9 cellular contexts compared by ENCODE assay signal in the genomic region with DNA sequence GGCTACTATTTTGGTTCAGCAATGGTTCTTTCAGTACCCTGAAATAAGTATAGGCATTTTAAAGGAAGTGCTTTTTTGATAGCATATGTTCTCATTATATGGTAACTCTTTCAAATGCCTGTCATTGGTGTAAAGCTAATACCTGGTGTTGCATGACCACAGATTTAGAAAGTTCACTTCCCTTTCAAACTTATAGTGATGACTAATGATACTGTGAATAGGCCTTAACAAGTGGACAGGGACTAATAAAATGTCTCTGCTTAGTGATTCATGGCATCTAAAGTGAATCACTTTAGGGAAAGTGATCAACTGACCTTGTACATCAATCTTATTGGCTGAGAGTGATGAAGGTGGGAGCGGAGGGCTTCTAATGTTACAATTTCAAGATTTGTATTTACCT. TPM values are rescaled to one million over a fixed set of nuclear protein-coding genes. Genes with fewer than 3 reads are reported as not detected.
DNase-seq lines count a peak whose midpoint lies in the region; ATAC-seq, FAIRE-seq and TF ChIP-seq lines count a peak whose summit lies in the region.
"Had no signal": no experiment of that assay in that cellular context is flagged by ENCODE, and none has a peak within 500 bp of the region (broad histone marks: within the 10 kb centered on the region; RNA-seq: fewer than 3 reads in every experiment).

No MANE protein-coding gene starts in this region.

- H4K20me1 ChIP-seq in HepG2 (ENCODE audit: insufficient read depth, low read length): no peaks in the 10 kb centered on the region

- no peak overlapping the region for H3K9ac ChIP-seq in HepG2 (ENCODE audit: insufficient read depth, low read depth, low read length)

- no peaks in the 10 kb centered on the region for H3K27me3 ChIP-seq in HepG2 (ENCODE audit: control insufficient read depth in 1 of 2, insufficient read depth in 2 of 2, low read length in 2 of 2)

- no peak overlapping the region for H3K27ac ChIP-seq in HepG2 (ENCODE audit: extremely low read length, insufficient read depth, low read length)

- H3K4me1 ChIP-seq in HepG2 (ENCODE audit: insufficient read depth, low read length): no peaks in the 10 kb centered on the region

- no TSS peak for BruUV-seq in HepG2 (replicated peaks; lab: Mats Ljungman, UMichigan)

- no peak for FAIRE-seq in HepG2 (lab: Jason Lieb, UNC)

- peaks cover 11 to 49% of the 10 kb centered on the region in 2 experiments for H3K36me3 ChIP-seq in HepG2 (replicated peaks in 1 of 2; ENCODE audit: control insufficient read depth in 1 of 2, insufficient read depth in 2 of 2, low read length in 2 of 2)

- CTCF ChIA-PET in HepG2 (lab: Yijun Ruan, JAX; ENCODE audit: low intra/inter-chr PET ratio, low total read pairs): no interaction called here

- H3K4me3 ChIP-seq in HepG2 (replicated peaks in 1 of 3; ENCODE audit: insufficient read depth in 1 of 3, low read depth in 2 of 3, low read length in 3 of 3): no peak overlapping the region

- TF ChIP-seq EP300 in HepG2 (IDR thresholded peaks at IDR 0.05; ENCODE audit: low read depth in 2 of 2, low read length in 2 of 2) (no peak), HepG2 (CRISPR knock-in tag; IDR thresholded peaks at IDR 0.05; ENCODE audit: borderline replicate concordance) (no peak)

- intact Hi-C loops in HepG2 (cut with micrococcal nuclease; ENCODE audit: unreplicated experiment): no loop called here

- TF ChIP-seq POLR2A in GM18505 (IDR thresholded peaks at IDR 0.05; ENCODE audit: borderline replicate concordance, extremely low read depth, insufficient read depth, insufficient read length) (no peak), HepG2 (IDR thresholded peaks at IDR 0.05; ENCODE audit: insufficient read depth in 1 of 2, low read depth in 2 of 2, low read length in 2 of 2) (no peak)

- peak; percentile 97 for ATAC-seq in GM18505 (IDR thresholded peaks at IDR 0.05; ENCODE audit: unreplicated experiment)
- ATAC-seq in GM21723 (IDR thresholded peaks at IDR 0.05; ENCODE audit: unreplicated experiment): peak; percentile 96
- peak; percentile 96 for ATAC-seq in HG03442 (IDR thresholded peaks at IDR 0.05; ENCODE audit: unreplicated experiment)
- no peak for ATAC-seq in HepG2

- no peak overlapping the region for H3K4me2 ChIP-seq in HepG2 (ENCODE audit: low read depth, low read length)

- no peak overlapping the region for H2AFZ ChIP-seq in HepG2 (ENCODE audit: low read length)

- no peak for TF ChIP-seq RAD21 in HepG2 (CRISPR knock-in tag; IDR thresholded peaks at IDR 0.05)

- no peaks in the 10 kb centered on the region for H3K9me3 ChIP-seq in HepG2 (ENCODE audit: low read length)

- in situ Hi-C loops in HepG2 (cut with HindIII; ENCODE audit: extremely low pct_ligation_motif_present, low pct_unique_long_range_greater_than_20kb): no loop called here

- WGBS in HepG2 (ENCODE audit: low lambda C conversion rate): 100% methylated on average over 1 of the region's 1 CpG

- DNase-seq in glomerular visceral epithelial cell (ENCODE audit: extremely low spot score) (peak; percentile 54), dedifferentiated amniotic fluid mesenchymal stem cell (ENCODE audit: extremely low spot score) (no peak), SHP77 treated with DMSO at 0.1 percent for 48 hours (lab: John Stamatoyannopoulos, UW) (no peak), HepG2 (ENCODE audit: low spot score) (no peak)
- no peak for DNase-seq in activated T-cell treated with anti-CD3 and anti-CD28 coated beads, Interleukin-2, amount 50 U/mL, for 48 hours
- DNase-seq: NCI-H1048 had no signal

- POLR2A ChIA-PET in HepG2 (lab: Yijun Ruan, JAX): no interaction called here

- TF ChIP-seq CTCF in HepG2 (CRISPR knock-in tag; IDR thresholded peaks at IDR 0.05): no peak

- no peaks in the 10 kb centered on the region for H3K79me2 ChIP-seq in HepG2 (ENCODE audit: insufficient read depth, low read length)

TF ChIP-seq in HepG2, 621 proteins besides CTCF, POLR2A, EP300 and RAD21 (continues in another document):
- TF ChIP-seq ZNF773 (CRISPR knock-in tag; IDR thresholded peaks at IDR 0.05; ENCODE audit: borderline replicate concordance) (no peak), ESRRA (CRISPR knock-in tag; IDR thresholded peaks at IDR 0.05; ENCODE audit: low read depth) (no peak), SAFB2 (CRISPR knock-in tag; IDR thresholded peaks at IDR 0.05; ENCODE audit: borderline replicate concordance, low read depth) (no peak), ATM (IDR thresholded peaks at IDR 0.05; ENCODE audit: borderline replicate concordance) (no peak)

RNA-seq across cellular contexts. Expression of a gene that starts 21.6 kb away (rescaled TPM):
- total RNA-seq in HepG2 (2016; rRNA removed; fragmentation: Illumina TruSeq; extraction: Trizol): 84.8 and 118 TPM in 2 replicates
- total RNA-seq in HepG2 (2016; cell fraction: cytosol; rRNA removed; fragmentation: Illumina TruSeq; extraction: Trizol; ENCODE audit: low read depth): 94.5 and 107 TPM in 2 replicates
- total RNA-seq in HepG2 (2016; cell fraction: insoluble cytoplasmic fraction; rRNA removed; fragmentation: Illumina TruSeq; extraction: Trizol): 88.4 and 129 TPM in 2 replicates
- total RNA-seq in HepG2 (2016; cell fraction: membrane; rRNA removed; fragmentation: Illumina TruSeq; extraction: Trizol): 62.4 and 69.9 TPM in 2 replicates
- 30.1 and 35.4 TPM in 2 replicates for total RNA-seq in HepG2 (2016; cell fraction: nucleus; rRNA removed; fragmentation: Illumina TruSeq; extraction: Trizol)
- 55.1 and 66.8 TPM in 2 replicates for polyA plus RNA-seq in HepG2 (2011; rRNA removed)
- 42.2 and 44.6 TPM in 2 replicates for polyA plus RNA-seq in HepG2 (2011; cell fraction: cytosol; rRNA removed)
- polyA plus RNA-seq in HepG2 (2011; cell fraction: nucleus; rRNA removed): 14.4 and 17.3 TPM in 2 replicates
- polyA plus RNA-seq in HepG2 (2012): 49.1 and 59.7 TPM in 2 replicates
- polyA plus RNA-seq in HepG2 (2016; cell fraction: cytosol; fragmentation: Illumina TruSeq; extraction: Trizol; ENCODE audit: low read depth): 51.7 and 52.5 TPM in 2 replicates
- 147 and 158 TPM in 2 replicates for polyA plus RNA-seq in HepG2 (2016; cell fraction: insoluble cytoplasmic fraction; fragmentation: Illumina TruSeq; extraction: Trizol; ENCODE audit: low read depth)
- 56.4 and 56.5 TPM in 2 replicates for polyA plus RNA-seq in HepG2 (2016; cell fraction: membrane; fragmentation: Illumina TruSeq; extraction: Trizol; ENCODE audit: low read depth)
- 65.2 and 70.9 TPM in 2 replicates for polyA plus RNA-seq in HepG2 (2016; cell fraction: nucleus; fragmentation: Illumina TruSeq; extraction: Trizol; ENCODE audit: insufficient read depth, low read depth)
- 23.2 and 54.0 TPM in 2 replicates for polyA minus RNA-seq in HepG2 (2011; rRNA and poly(A)+ RNA removed; ENCODE audit: low replicate concordance)
- 17.3 and 18.8 TPM in 2 replicates for polyA minus RNA-seq in HepG2 (2011; cell fraction: cytosol; rRNA and poly(A)+ RNA removed)
- 10.6 and 12.8 TPM in 2 replicates for polyA minus RNA-seq in HepG2 (2011; cell fraction: nucleus; rRNA and poly(A)+ RNA removed)

RNA-seq across cellular contexts. Expression of a gene that starts 24.5 kb away (rescaled TPM):
- total RNA-seq in HepG2 (2016; rRNA removed; fragmentation: Illumina TruSeq; extraction: Trizol): 28.6 and 52.8 TPM in 2 replicates
- total RNA-seq in HepG2 (2016; cell fraction: cytosol; rRNA removed; fragmentation: Illumina TruSeq; extraction: Trizol; ENCODE audit: low read depth): 3.6 and 4.4 TPM in 2 replicates
- 28.8 and 51.6 TPM in 2 replicates for total RNA-seq in HepG2 (2016; cell fraction: insoluble cytoplasmic fraction; rRNA removed; fragmentation: Illumina TruSeq; extraction: Trizol)
- 7.6 and 8.6 TPM in 2 replicates for total RNA-seq in HepG2 (2016; cell fraction: membrane; rRNA removed; fragmentation: Illumina TruSeq; extraction: Trizol)
- total RNA-seq in HepG2 (2016; cell fraction: nucleus; rRNA removed; fragmentation: Illumina TruSeq; extraction: Trizol): 22.1 and 23.2 TPM in 2 replicates
- 6.6 and 7.1 TPM in 2 replicates for polyA plus RNA-seq in HepG2 (2011; rRNA removed)
- 6.9 and 7.6 TPM in 2 replicates for polyA plus RNA-seq in HepG2 (2011; cell fraction: cytosol; rRNA removed)
- 6.5 and 7.0 TPM in 2 replicates for polyA plus RNA-seq in HepG2 (2011; cell fraction: nucleus; rRNA removed)
- polyA plus RNA-seq in HepG2 (2012): 9.7 and 11.8 TPM in 2 replicates
- 0.63 and 0.69 TPM in 2 replicates for polyA plus RNA-seq in HepG2 (2016; cell fraction: cytosol; fragmentation: Illumina TruSeq; extraction: Trizol; ENCODE audit: low read depth)
- 32.7 and 33.3 TPM in 2 replicates for polyA plus RNA-seq in HepG2 (2016; cell fraction: insoluble cytoplasmic fraction; fragmentation: Illumina TruSeq; extraction: Trizol; ENCODE audit: low read depth)
- 1.9 and 2.4 TPM in 2 replicates for polyA plus RNA-seq in HepG2 (2016; cell fraction: membrane; fragmentation: Illumina TruSeq; extraction: Trizol; ENCODE audit: low read depth)
- 15.6 and 17.0 TPM in 2 replicates for polyA plus RNA-seq in HepG2 (2016; cell fraction: nucleus; fragmentation: Illumina TruSeq; extraction: Trizol; ENCODE audit: insufficient read depth, low read depth)
- polyA minus RNA-seq in HepG2 (2011; rRNA and poly(A)+ RNA removed; ENCODE audit: low replicate concordance): 21.9 and 30.0 TPM in 2 replicates
- 14.3 and 15.1 TPM in 2 replicates for polyA minus RNA-seq in HepG2 (2011; cell fraction: cytosol; rRNA and poly(A)+ RNA removed)
- 12.9 and 17.3 TPM in 2 replicates for polyA minus RNA-seq in HepG2 (2011; cell fraction: nucleus; rRNA and poly(A)+ RNA removed)

RNA-seq across cellular contexts. Expression of a gene that starts 51.1 kb away (rescaled TPM):
- total RNA-seq in HepG2 (2016; rRNA removed; fragmentation: Illumina TruSeq; extraction: Trizol): 0.04 and 0.11 TPM in 2 replicates
- not detected in 2 replicates for total RNA-seq in HepG2 (2016; cell fraction: cytosol; rRNA removed; fragmentation: Illumina TruSeq; extraction: Trizol; ENCODE audit: low read depth)
- total RNA-seq in HepG2 (2016; cell fraction: insoluble cytoplasmic fraction; rRNA removed; fragmentation: Illumina TruSeq; extraction: Trizol): 0.12 TPM in 1 of 2 replicates, not detected in the other
- total RNA-seq in HepG2 (2016; cell fraction: membrane; rRNA removed; fragmentation: Illumina TruSeq; extraction: Trizol): not detected in 2 replicates
- 0.12 TPM in 1 of 2 replicates, not detected in the other for total RNA-seq in HepG2 (2016; cell fraction: nucleus; rRNA removed; fragmentation: Illumina TruSeq; extraction: Trizol)
- polyA plus RNA-seq in HepG2 (2011; rRNA removed): not detected in 2 replicates
- polyA plus RNA-seq in HepG2 (2011; cell fraction: cytosol; rRNA removed): 0.01 TPM in 1 of 2 replicates, not detected in the other
- 0.02 TPM in 1 of 2 replicates, not detected in the other for polyA plus RNA-seq in HepG2 (2011; cell fraction: nucleus; rRNA removed)
- 0.04 and 0.05 TPM in 2 replicates for polyA plus RNA-seq in HepG2 (2012)
- not detected in 2 replicates for polyA plus RNA-seq in HepG2 (2016; cell fraction: cytosol; fragmentation: Illumina TruSeq; extraction: Trizol; ENCODE audit: low read depth)
- not detected in 2 replicates for polyA plus RNA-seq in HepG2 (2016; cell fraction: insoluble cytoplasmic fraction; fragmentation: Illumina TruSeq; extraction: Trizol; ENCODE audit: low read depth)
- not detected in 2 replicates for polyA plus RNA-seq in HepG2 (2016; cell fraction: membrane; fragmentation: Illumina TruSeq; extraction: Trizol; ENCODE audit: low read depth)
- not detected in 2 replicates for polyA plus RNA-seq in HepG2 (2016; cell fraction: nucleus; fragmentation: Illumina TruSeq; extraction: Trizol; ENCODE audit: insufficient read depth, low read depth)
- 0.12 TPM in 1 of 2 replicates, not detected in the other for polyA minus RNA-seq in HepG2 (2011; rRNA and poly(A)+ RNA removed; ENCODE audit: low replicate concordance)
- not detected in 2 replicates for polyA minus RNA-seq in HepG2 (2011; cell fraction: cytosol; rRNA and poly(A)+ RNA removed)
- 0.13 and 0.37 TPM in 2 replicates for polyA minus RNA-seq in HepG2 (2011; cell fraction: nucleus; rRNA and poly(A)+ RNA removed)
